In genomic region chr4:120314969-120315368, GRCh38 we compare ENCODE assay signal across 12 cellular contexts.
DNase-seq lines count a peak whose midpoint lies in the region; ATAC-seq and TF ChIP-seq lines count a peak whose summit lies in the region.
"Had no signal": no experiment of that assay in that cellular context is flagged by ENCODE, and none has a peak within 500 bp of the region (broad histone marks: within the 10 kb centered on the region; RNA-seq: fewer than 3 reads in every experiment).

No MANE protein-coding gene starts in this region.

- intact Hi-C loops in spleen (cut with DNase I; ENCODE audit: low total_unique reads) = no loop called here

- no peak overlapping the region for H3K4me3 ChIP-seq in KMS-11 (IDR thresholded peaks at IDR 0.05; ENCODE audit: insufficient read depth, low read depth, low read length)
- no peak overlapping the region for H3K4me3 ChIP-seq in adipocyte (ENCODE audit: low read length)
- H3K4me3 ChIP-seq in spleen = no peak overlapping the region
- H3K4me3 ChIP-seq: BLaER1 treated with 17β-estradiol and CSF1 and Interleukin-3, amounts not matched to agents 10 nM and 100 nM; HAP-1 had no signal

- H3K27me3 ChIP-seq in KMS-11 (ENCODE audit: insufficient read depth, low read depth) = no peaks in the 10 kb centered on the region
- no peaks in the 10 kb centered on the region for H3K27me3 ChIP-seq in adipocyte (replicated peaks; ENCODE audit: control insufficient read depth, insufficient read depth, low read length)
- H3K27me3 ChIP-seq in spleen (replicated peaks in 1 of 7) = no peaks in the 10 kb centered on the region
- H3K27me3 ChIP-seq: BLaER1 treated with 17β-estradiol and CSF1 and Interleukin-3, amounts not matched to agents 10 nM and 100 nM had no signal

- TF ChIP-seq CTCF in KMS-11 (conservative IDR thresholded peaks at IDR 0.05; ENCODE audit: low read depth, low read length) = no peak
- no peak for TF ChIP-seq CTCF in spleen (IDR thresholded peaks at IDR 0.05 in 8 of 11, conservative IDR thresholded peaks at IDR 0.05 in 3 of 11)

- H3K36me3 ChIP-seq in KMS-11 (ENCODE audit: insufficient read depth) (no peaks in the 10 kb centered on the region), adipocyte (ENCODE audit: control insufficient read depth, insufficient read depth, low read length, severe bottlenecking) (no peaks in the 10 kb centered on the region), spleen (no peaks in the 10 kb centered on the region)
- H3K36me3 ChIP-seq: BLaER1 treated with 17β-estradiol and CSF1 and Interleukin-3, amounts not matched to agents 10 nM and 100 nM; HAP-1 had no signal

- no peak overlapping the region for H2AFZ ChIP-seq in KMS-11 (ENCODE audit: low read depth)

- no peak overlapping the region for H3K9ac ChIP-seq in KMS-11
- H3K9ac ChIP-seq in adipocyte (ENCODE audit: low read length) = no peak overlapping the region
- H3K9ac ChIP-seq: BLaER1 treated with 17β-estradiol and CSF1 and Interleukin-3, amounts not matched to agents 10 nM and 100 nM had no signal

- TF ChIP-seq POLR2A in spleen (IDR thresholded peaks at IDR 0.05) (no peak), erythroblast (IDR thresholded peaks at IDR 0.05; ENCODE audit: low read length) (no peak)

- peak overlapping the region; percentile 26 for H3K4me2 ChIP-seq in KMS-11
- H3K4me2 ChIP-seq: BLaER1 treated with 17β-estradiol and CSF1 and Interleukin-3, amounts not matched to agents 10 nM and 100 nM had no signal

- no peaks in the 10 kb centered on the region for H3K9me3 ChIP-seq in adipocyte (ENCODE audit: control insufficient read depth, low read length)
- no peaks in the 10 kb centered on the region for H3K9me3 ChIP-seq in spleen
- H3K9me3 ChIP-seq: HAP-1 had no signal

- H3K79me2 ChIP-seq in KMS-11 (ENCODE audit: insufficient read depth, low read depth) = no peaks in the 10 kb centered on the region

- peak; percentile 60 for DNase-seq in adipocyte (ENCODE audit: low read depth)
- DNase-seq in glomerular visceral epithelial cell (ENCODE audit: extremely low spot score) = peak; percentile 15
- DNase-seq in spleen = no peak
- no peak for DNase-seq in erythroblast (lab: John Stamatoyannopoulos, UW)
- DNase-seq: 8988T; ACHN; CD4-positive, CD25-positive, alpha-beta regulatory T cell had no signal

- H4K20me1 ChIP-seq in KMS-11 (ENCODE audit: insufficient read depth) = no peaks in the 10 kb centered on the region
- H4K20me1 ChIP-seq: BLaER1 treated with 17β-estradiol and CSF1 and Interleukin-3, amounts not matched to agents 10 nM and 100 nM had no signal

- WGBS in spleen, 5 donors = 67 to 87% (median 74%) methylated on average over 2 of the region's 2 CpGs

- H3K4me1 ChIP-seq in KMS-11 (ENCODE audit: low read depth, poor library complexity, severe bottlenecking) = peaks cover 20% of the 10 kb centered on the region
- H3K4me1 ChIP-seq in adipocyte (ENCODE audit: control insufficient read depth, insufficient read depth, low read length) = no peaks in the 10 kb centered on the region
- H3K4me1 ChIP-seq in spleen = no peaks in the 10 kb centered on the region
- H3K4me1 ChIP-seq: HAP-1 had no signal

- ATAC-seq in GM18870 (IDR thresholded peaks at IDR 0.05; ENCODE audit: unreplicated experiment) (peak; percentile 50), GM21528 (IDR thresholded peaks at IDR 0.05; ENCODE audit: low FRiP score, unreplicated experiment) (no peak)

- H3K27ac ChIP-seq in KMS-11 = no peak overlapping the region
- no peak overlapping the region for H3K27ac ChIP-seq in spleen
- H3K27ac ChIP-seq: BLaER1 treated with 17β-estradiol and CSF1 and Interleukin-3, amounts not matched to agents 10 nM and 100 nM had no signal

Comparison
In these comparisons a context has a peak if more than half of its experiments do, and no peak if none do; other contexts are left out.
1. DNase-seq: peak in adipocyte (single experiment) and glomerular visceral epithelial cell (single experiment); none in spleen (single experiment) and erythroblast (0 of 2).